17 cellular contexts compared by ENCODE assay signal in the genomic region with DNA sequence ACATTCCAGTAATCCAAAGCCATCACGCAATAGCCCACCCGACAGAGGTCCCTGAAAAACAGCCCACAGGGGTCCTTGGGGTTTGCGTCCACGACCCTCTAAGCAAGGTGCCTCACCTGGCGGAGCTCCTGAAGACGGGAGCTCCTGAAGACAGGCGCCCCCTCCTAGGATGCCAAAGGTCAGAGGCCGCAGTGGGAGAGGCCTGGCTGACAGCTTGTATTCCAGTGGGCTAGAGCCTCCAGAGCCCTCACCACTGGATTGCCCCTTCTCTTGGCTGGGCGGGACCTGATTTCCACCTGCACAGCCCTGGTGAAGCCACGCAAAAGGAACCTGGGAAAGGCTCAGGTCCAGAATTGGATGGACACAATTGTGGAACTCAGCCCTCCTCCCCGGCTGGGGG. TPM values are rescaled to one million over a fixed set of nuclear protein-coding genes. Genes with fewer than 3 reads are reported as not detected.
DNase-seq lines count a peak whose midpoint lies in the region; ATAC-seq and TF ChIP-seq lines count a peak whose summit lies in the region.
"Had no signal": no experiment of that assay in that cellular context is flagged by ENCODE, and none has a peak within 500 bp of the region (broad histone marks: within the 10 kb centered on the region; RNA-seq: fewer than 3 reads in every experiment).

No MANE protein-coding gene starts in this region.

- no peaks in the 10 kb centered on the region for H3K4me1 Mint-ChIP-seq in CD14-positive monocyte

- no peak for TF ChIP-seq EP300 in sigmoid colon (IDR thresholded peaks at IDR 0.05)

- intact Hi-C loops in CD14-positive monocyte (cut with micrococcal nuclease) (no loop called here), lower lobe of right lung (cut with DNase I) (no loop called here), sigmoid colon (cut with DNase I) (no loop called here)

- no peak for TF ChIP-seq POLR2A in sigmoid colon (IDR thresholded peaks at IDR 0.05)

- no peak overlapping the region for H3K27ac Mint-ChIP-seq in CD14-positive monocyte
- H3K27ac Mint-ChIP-seq: CD8-positive, alpha-beta memory T cell; HFFc6 had no signal

- no peaks in the 10 kb centered on the region for H3K36me3 Mint-ChIP-seq in CD14-positive monocyte

- H3K36me3 ChIP-seq in RWPE2 (ENCODE audit: low read depth) (no peaks in the 10 kb centered on the region), lower lobe of right lung (no peaks in the 10 kb centered on the region), sigmoid colon (no peaks in the 10 kb centered on the region)
- H3K36me3 ChIP-seq: BE2C had no signal

- no peak overlapping the region for H3K4me3 Mint-ChIP-seq in CD14-positive monocyte
- H3K4me3 Mint-ChIP-seq: CD8-positive, alpha-beta memory T cell; HFFc6 had no signal

- no peak for ATAC-seq in RWPE2 (ENCODE audit: low read depth)
- ATAC-seq in lower lobe of right lung = no peak
- ATAC-seq: A549 had no signal

- H3K27me3 ChIP-seq in RWPE2 (ENCODE audit: insufficient read depth, poor library complexity, severe bottlenecking) = no peaks in the 10 kb centered on the region
- peaks cover 31% of the 10 kb centered on the region for H3K27me3 ChIP-seq in lower lobe of right lung (ENCODE audit: low read depth)
- H3K27me3 ChIP-seq in sigmoid colon = peaks cover 0 to 49% (median 4%) of the 10 kb centered on the region in 3 donors
- H3K27me3 ChIP-seq: BE2C had no signal

- H3K27ac ChIP-seq in RWPE2 (ENCODE audit: poor library complexity, severe bottlenecking) = no peak overlapping the region
- H3K27ac ChIP-seq in lower lobe of right lung = no peak overlapping the region
- no peak overlapping the region for H3K27ac ChIP-seq in sigmoid colon
- H3K27ac ChIP-seq: A549, C4-2B, HL-60 had no signal

- WGBS in sigmoid colon, 2 donors = 77 to 78% methylated on average over 11 of the region's 11 CpGs

- TF ChIP-seq CTCF in CD14-positive monocyte (IDR thresholded peaks at IDR 0.05) (no peak), RWPE2 (IDR thresholded peaks at IDR 0.05; ENCODE audit: poor library complexity, severe bottlenecking) (no peak), lower lobe of right lung (IDR thresholded peaks at IDR 0.05) (no peak), sigmoid colon (IDR thresholded peaks at IDR 0.05) (no peak)

- peaks cover 9 to 16% (median 12%) of the 10 kb centered on the region in 7 donors for H3K9me3 Mint-ChIP-seq in CD14-positive monocyte

- DNase-seq in CD14-positive monocyte (ENCODE audit: low spot score) = peak; percentile 15
- DNase-seq in RWPE2 (ENCODE audit: low spot score) = peak; percentile 29
- DNase-seq in lower lobe of right lung = peak; percentile 25
- peak; percentile 15 for DNase-seq in sigmoid colon
- no peak for DNase-seq in activated CD8-positive, alpha-beta memory T cell treated with anti-CD3 and anti-CD28 coated beads for 24 hours
- no peak for DNase-seq in activated CD4-positive, CD25-positive, alpha-beta regulatory T cell (lab: John Stamatoyannopoulos, UW)
- no peak for DNase-seq in NCI-H1105 treated with DMSO at 0.1 percent for 48 hours (lab: John Stamatoyannopoulos, UW)
- DNase-seq: BE2C, GF-D8, HCEC 1CT, HFFc6 had no signal

- H3K27me3 Mint-ChIP-seq in CD14-positive monocyte (ENCODE audit: low read depth in 3 of 3) = peaks cover 3 to 15% (median 13%) of the 10 kb centered on the region in 3 donors

- H3K9me3 ChIP-seq in RWPE2 (ENCODE audit: severe bottlenecking) (peaks cover 10% of the 10 kb centered on the region), lower lobe of right lung (no peaks in the 10 kb centered on the region), sigmoid colon (peaks cover 0 to 4% (median 0%) of the 10 kb centered on the region in 4 donors)
- H3K9me3 ChIP-seq: A549 had no signal

- H3K4me1 ChIP-seq in RWPE2 (ENCODE audit: insufficient read depth, poor library complexity, severe bottlenecking) (no peaks in the 10 kb centered on the region), lower lobe of right lung (no peaks in the 10 kb centered on the region), sigmoid colon (peaks cover 0 to 4% (median under 1%) of the 10 kb centered on the region in 4 donors)
- H3K4me1 ChIP-seq: A549, BE2C, Caco-2 had no signal

- H3K4me3 ChIP-seq in RWPE2 (ENCODE audit: severe bottlenecking) (no peak overlapping the region), lower lobe of right lung (no peak overlapping the region), sigmoid colon (no peak overlapping the region)
- H3K4me3 ChIP-seq: A549 had no signal

RNA-seq across cellular contexts. Expression of gene WFS1, which starts 29.7 kb away (rescaled TPM):
- polyA plus RNA-seq in CD14-positive monocyte = under 1 TPM; 0.39 to 0.93 TPM
- 70.3 TPM for total RNA-seq in lower lobe of right lung
- 10 to 100 TPM; 34.6 to 69.0 (median 47.2) TPM for total RNA-seq in sigmoid colon
- polyA plus RNA-seq in sigmoid colon = 10 to 100 TPM in 1 of 3 donors, 1 to 10 TPM in 2; 1.4 to 10.1 (median 3.6) TPM

RNA-seq across cellular contexts. Expression of gene JAKMIP1, which starts 39.6 kb away (rescaled TPM):
- polyA plus RNA-seq in CD14-positive monocyte = under 1 TPM in 1 of 2 donors, not detected in 1; 0.08 TPM
- 0.65 TPM for total RNA-seq in lower lobe of right lung
- total RNA-seq in sigmoid colon = 1 to 10 TPM in 3 of 4 donors, under 1 TPM in 1; 0.49 to 3.9 (median 1.8) TPM
- polyA plus RNA-seq in sigmoid colon = 1 to 10 TPM in 1 of 3 donors, not detected in 2; 1.8 TPM
- total RNA-seq: Caco-2, HFFc6 had no signal
- polyA plus RNA-seq: A549, AG04450 had no signal

Comparison
In these comparisons a context has a peak if more than half of its experiments do, and no peak if none do; other contexts are left out.
1. DNase-seq: peak in CD14-positive monocyte (single experiment), RWPE2 (single experiment), lower lobe of right lung (single experiment) and sigmoid colon (single experiment); none in activated CD8-positive, alpha-beta memory T cell treated with anti-CD3 and anti-CD28 coated beads for 24 hours (single experiment), activated CD4-positive, CD25-positive, alpha-beta regulatory T cell (0 of 4) and NCI-H1105 treated with DMSO at 0.1 percent for 48 hours (single experiment).